Comparison of ENCODE assay signal across 21 cellular contexts in the genomic region with DNA sequence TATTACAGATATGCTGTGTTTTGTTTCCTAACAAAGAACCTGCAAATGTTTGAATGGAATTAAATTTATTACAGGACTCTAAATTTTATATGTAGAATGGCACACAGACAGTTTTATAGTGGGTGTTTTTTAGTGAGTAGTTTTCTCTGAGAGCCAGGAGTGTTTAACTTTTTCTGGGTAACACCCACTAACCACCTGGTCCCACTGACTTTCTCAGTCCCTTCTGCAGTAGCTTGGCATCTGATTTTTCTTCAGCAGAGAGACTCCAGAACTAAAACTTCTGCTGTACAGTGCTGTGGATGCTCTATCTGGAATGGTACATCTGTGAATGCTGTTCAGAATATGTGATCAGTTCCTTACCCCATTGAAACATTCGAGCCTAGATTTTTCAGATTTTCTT. TPM values are rescaled to one million over a fixed set of nuclear protein-coding genes. Genes with fewer than 3 reads are reported as not detected.
DNase-seq lines count a peak whose midpoint lies in the region; ATAC-seq, FAIRE-seq and TF ChIP-seq lines count a peak whose summit lies in the region.
"Had no signal": no experiment of that assay in that cellular context is flagged by ENCODE, and none has a peak within 500 bp of the region (broad histone marks: within the 10 kb centered on the region; RNA-seq: fewer than 3 reads in every experiment).

No MANE protein-coding gene starts in this region.

- CTCF ChIA-PET in GM12878 (lab: Yijun Ruan, JAX): interaction anchor here (1.1 kb wide), 1 partner anchor 144 kb away, joined by 3 read pairs; no protein-coding TSS in a partner anchor

- no peaks in the 10 kb centered on the region for H3K27me3 ChIP-seq in GM12878 (replicated peaks in 1 of 2; ENCODE audit: control insufficient read depth in 2 of 2, insufficient read depth in 2 of 2, low read length in 1 of 2)
- H3K27me3 ChIP-seq: BLaER1 treated with 17β-estradiol and CSF1 and Interleukin-3, amounts not matched to agents 10 nM and 100 nM; SJSA1 had no signal

- POLR2A ChIA-PET in GM12878 (lab: Charles Lee): no interaction called here

- no peaks in the 10 kb centered on the region for H3K9me3 Mint-ChIP-seq in activated T-cell treated with anti-CD3 and anti-CD28 coated beads, Interleukin-2, amount 50 U/mL, for 72 hours
- H3K9me3 Mint-ChIP-seq in stimulated activated naive B cell treated with anti-CD40 and anti-IgM and Interleukin-4, amounts not matched to agents 10 μg/mL and 1 μg/mL and 100 μg/mL, for 72 hours: no peaks in the 10 kb centered on the region
- H3K9me3 Mint-ChIP-seq: HFFc6 had no signal

- H2AFZ ChIP-seq in GM12878 (ENCODE audit: control insufficient read depth, low read depth, low read length): no peak overlapping the region

- peaks cover 97% of the 10 kb centered on the region for H3K79me2 ChIP-seq in GM12878 (ENCODE audit: control insufficient read depth, insufficient read depth, low read length)

- H3K36me3 ChIP-seq in GM12878 (ENCODE audit: control insufficient read depth in 2 of 2, insufficient read depth in 2 of 2, low read length in 1 of 2): peaks cover 0 to 22% of the 10 kb centered on the region in 2 experiments; a peak in 2 of 4 replicates
- H3K36me3 ChIP-seq: thoracic aorta had no signal

- TF ChIP-seq POLR2A in GM12878 (IDR thresholded peaks at IDR 0.05; ENCODE audit: low read depth, low read length): no peak

- H4K20me1 ChIP-seq in GM12878 (ENCODE audit: control insufficient read depth, insufficient read depth): peaks cover 6% of the 10 kb centered on the region

- peaks cover 91% of the 10 kb centered on the region for H3K4me1 Mint-ChIP-seq in activated T-cell treated with anti-CD3 and anti-CD28 coated beads, Interleukin-2, amount 50 U/mL, for 72 hours (ENCODE audit: low read depth)
- H3K4me1 Mint-ChIP-seq in stimulated activated naive B cell treated with anti-CD40 and anti-IgM and Interleukin-4, amounts not matched to agents 10 μg/mL and 1 μg/mL and 100 μg/mL, for 72 hours: peaks cover 44 to 89% of the 10 kb centered on the region in 2 donors

- peak overlapping the region; percentile 94 for H3K27ac Mint-ChIP-seq in activated T-cell treated with anti-CD3 and anti-CD28 coated beads, Interleukin-2, amount 50 U/mL, for 72 hours
- no peak overlapping the region for H3K27ac Mint-ChIP-seq in stimulated activated naive B cell treated with anti-CD40 and anti-IgM and Interleukin-4, amounts not matched to agents 10 μg/mL and 1 μg/mL and 100 μg/mL, for 72 hours
- H3K27ac Mint-ChIP-seq: HFFc6 had no signal

- peaks cover 6 to 32% of the 10 kb centered on the region in 2 donors for H3K36me3 Mint-ChIP-seq in activated T-cell treated with anti-CD3 and anti-CD28 coated beads, Interleukin-2, amount 50 U/mL, for 72 hours (ENCODE audit: insufficient read depth in 2 of 2)
- H3K36me3 Mint-ChIP-seq in stimulated activated naive B cell treated with anti-CD40 and anti-IgM and Interleukin-4, amounts not matched to agents 10 μg/mL and 1 μg/mL and 100 μg/mL, for 72 hours: peaks cover 16 to 30% of the 10 kb centered on the region in 2 donors

- SMC1A ChIA-PET in GM12878 (lab: Charles Lee; ENCODE audit: uncharacterized antibody, unreplicated experiment): interaction anchor here (0.6 to 1.9 kb wide), 4 partner anchors 10 to 68 kb away, joined by 3 to 15 read pairs (median 4); partner anchors contain the start of gene TOMM34

- H3K27me3 Mint-ChIP-seq in activated T-cell treated with anti-CD3 and anti-CD28 coated beads, Interleukin-2, amount 50 U/mL, for 72 hours (ENCODE audit: low read depth): no peaks in the 10 kb centered on the region
- no peaks in the 10 kb centered on the region for H3K27me3 Mint-ChIP-seq in stimulated activated naive B cell treated with anti-CD40 and anti-IgM and Interleukin-4, amounts not matched to agents 10 μg/mL and 1 μg/mL and 100 μg/mL, for 72 hours

- peak overlapping the region; percentile 38 for H3K4me2 ChIP-seq in GM12878 (ENCODE audit: control insufficient read depth, insufficient read depth)

- FAIRE-seq in GM12878 (lab: Jason Lieb, UNC): no peak
- FAIRE-seq: D721Med, GM19239 had no signal

- H3K4me1 ChIP-seq in GM12878 (ENCODE audit: control insufficient read depth, insufficient read depth, low read length): peaks cover 17% of the 10 kb centered on the region

- RAD21 ChIA-PET in GM12878 (lab: Charles Lee; ENCODE audit: unreplicated experiment): no interaction called here

- TF ChIP-seq CTCF in GM12878 (IDR thresholded peaks at IDR 0.05 in 2 of 3, conservative IDR thresholded peaks at IDR 0.05 in 1 of 3; ENCODE audit: control insufficient read depth in 2 of 3, extremely low read depth in 1 of 3, insufficient read depth in 1 of 3, low read depth in 3 of 3, low read length in 3 of 3): no peak

- no peak for DNase-seq in activated T-cell treated with anti-CD3 and anti-CD28 coated beads, Interleukin-2, amount 50 U/mL, for 72 hours
- DNase-seq in activated T-cell treated with anti-CD3 and anti-CD28 coated beads, Interleukin-2, amount 50 U/mL, for 1 hour: no peak
- peak; percentile 46 for DNase-seq in NCI-H69 (lab: John Stamatoyannopoulos, UW)
- no peak for DNase-seq in GM12878 (ENCODE audit: low read depth, low spot score)
- DNase-seq in occipital lobe (lab: John Stamatoyannopoulos, UW): peak; percentile 6
- no peak for DNase-seq in activated effector memory CD4-positive, alpha-beta T cell treated with anti-CD3 and anti-CD28 coated beads, Interleukin-2, amount 50 U/mL, for 16 hours
- DNase-seq in stimulated activated naive B cell treated with anti-CD40 and anti-IgM and Interleukin-4, amounts not matched to agents 10 μg/mL and 1 μg/mL and 100 μg/mL, for 72 hours: no peak
- DNase-seq: activated CD4-positive, alpha-beta T cell treated with anti-CD3 and anti-CD28 coated beads for 48 hours; activated CD8-positive, alpha-beta memory T cell treated with anti-CD3 and anti-CD28 coated beads, Interleukin-2, amount 50 U/mL, for 4 hours; HFFc6; IMR-90; NCI-H1105; NCI-H1930; T-helper 1 cell had no signal

- no TSS peak for BruUV-seq in GM12878 (replicated peaks; lab: Mats Ljungman, UMichigan)

- no peak for ATAC-seq in activated T-cell treated with anti-CD3 and anti-CD28 coated beads, Interleukin-2, amount 50 U/mL, for 72 hours (replicated peaks in 1 of 2)
- ATAC-seq in GM12878: no peak
- no peak for ATAC-seq in GM18520 (IDR thresholded peaks at IDR 0.05; ENCODE audit: unreplicated experiment)
- ATAC-seq in stimulated activated naive B cell treated with anti-CD40 and anti-IgM and Interleukin-4, amounts not matched to agents 10 μg/mL and 1 μg/mL and 100 μg/mL, for 72 hours (replicated peaks): no peak

- no peaks in the 10 kb centered on the region for H3K9me3 ChIP-seq in GM12878 (replicated peaks; ENCODE audit: control insufficient read depth, insufficient read depth, low read length)
- H3K9me3 ChIP-seq: BLaER1 treated with 17β-estradiol and CSF1 and Interleukin-3, amounts not matched to agents 10 nM and 100 nM; SJSA1; thoracic aorta had no signal

- no peak overlapping the region for H3K27ac ChIP-seq in GM12878 (ENCODE audit: control insufficient read depth, insufficient read depth)
- H3K27ac ChIP-seq: epithelial cell of prostate, SJSA1, thoracic aorta had no signal

- 57% methylated on average over 1 of the region's 1 CpG for WGBS in GM12878 (ENCODE audit: insufficient coverage, insufficient replicate concordance, low lambda C conversion rate, missing lambda C conversion rate)

- peak overlapping the region; percentile 2 to 74 for H3K4me3 Mint-ChIP-seq in activated T-cell treated with anti-CD3 and anti-CD28 coated beads, Interleukin-2, amount 50 U/mL, for 72 hours
- no peak overlapping the region for H3K4me3 Mint-ChIP-seq in stimulated activated naive B cell treated with anti-CD40 and anti-IgM and Interleukin-4, amounts not matched to agents 10 μg/mL and 1 μg/mL and 100 μg/mL, for 72 hours
- H3K4me3 Mint-ChIP-seq: HFFc6 had no signal

- in situ Hi-C loops in GM12878 (cut with MboI): no loop called here

- intact Hi-C loops in GM12878 (cut with micrococcal nuclease; ENCODE audit: unreplicated experiment): no loop called here

- no peak overlapping the region for H3K4me3 ChIP-seq in GM12878
- H3K4me3 ChIP-seq: BLaER1 treated with 17β-estradiol and CSF1 and Interleukin-3, amounts not matched to agents 10 nM and 100 nM; SJSA1; thoracic aorta had no signal

- no peak overlapping the region for H3K9ac ChIP-seq in GM12878 (ENCODE audit: control insufficient read depth, insufficient read depth, low read length)

- no peak for TF ChIP-seq EP300 in GM12878 (IDR thresholded peaks at IDR 0.05; ENCODE audit: borderline replicate concordance in 1 of 2, control insufficient read depth in 1 of 2, low read depth in 2 of 2, low read length in 2 of 2)

- TF ChIP-seq RAD21 in GM12878 (IDR thresholded peaks at IDR 0.05; ENCODE audit: insufficient read depth, low read depth, low read length): no peak

RNA-seq across cellular contexts. Expression of gene YWHAB, which starts 6.3 kb away (rescaled TPM):
- 100 to 1,000 TPM; 196 to 198 TPM for total RNA-seq in activated T-cell treated with anti-CD3 and anti-CD28 coated beads, Interleukin-2, amount 50 U/mL, for 72 hours
- 50.2 and 53.0 TPM in 2 replicates for total RNA-seq in GM12878 (2013; cell fraction: nucleolus; rRNA removed)
- 63.5 and 73.2 TPM in 2 replicates for total RNA-seq in GM12878 (2014; rRNA removed)
- 81.9 and 84.6 TPM in 2 replicates for total RNA-seq in GM12878 (2014; rRNA removed; fragmentation: Illumina TruSeq; extraction: Trizol)
- 185 and 195 TPM in 2 replicates for total RNA-seq in GM12878 (2021)
- 74.9 TPM for polyA plus RNA-seq in GM12878 (2011; ENCODE audit: low read depth)
- 99.1 and 111 TPM in 2 replicates for polyA plus RNA-seq in GM12878 (2011; rRNA removed)
- polyA plus RNA-seq in GM12878 (2011; cell fraction: cytosol; rRNA removed): 51.3 and 64.8 TPM in 2 replicates
- 33.8 and 45.5 TPM in 2 replicates for polyA plus RNA-seq in GM12878 (2011; cell fraction: nucleus; rRNA removed)
- polyA plus RNA-seq in GM12878 (2012): 91.9 and 107 TPM in 2 replicates
- polyA plus RNA-seq in GM12878 (2014; fragmentation: Illumina TruSeq; extraction: Trizol): 170 and 195 TPM in 2 replicates
- polyA plus RNA-seq in GM12878 (2014; fragmentation: Nextera tagmentation; extraction: Ambion mirVana): 100 to 1,000 TPM; 136 to 153 TPM
- polyA plus RNA-seq in GM12878 (2014; rRNA removed): 76.9 and 77.5 TPM in 2 replicates
- polyA plus RNA-seq in GM12878 (2016; fragmentation: Nextera tagmentation; extraction: Ambion mirVana): 100 to 1,000 TPM; 307 to 323 TPM
- 38.3 and 45.1 TPM in 2 replicates for polyA minus RNA-seq in GM12878 (2011; rRNA and poly(A)+ RNA removed)
- polyA minus RNA-seq in GM12878 (2011; cell fraction: cytosol; rRNA and poly(A)+ RNA removed): 26.9 and 33.3 TPM in 2 replicates
- polyA minus RNA-seq in GM12878 (2011; cell fraction: nucleus; rRNA and poly(A)+ RNA removed): 16.7 and 24.7 TPM in 2 replicates
- 121 TPM for total RNA-seq in occipital lobe

RNA-seq across cellular contexts. Expression of gene PABPC1L, which starts 18.0 kb away (rescaled TPM):
- 100 to 1,000 TPM; 138 to 162 TPM for total RNA-seq in activated T-cell treated with anti-CD3 and anti-CD28 coated beads, Interleukin-2, amount 50 U/mL, for 72 hours
- 156 and 164 TPM in 2 replicates for total RNA-seq in GM12878 (2013; cell fraction: nucleolus; rRNA removed)
- total RNA-seq in GM12878 (2014; rRNA removed): 9.8 and 14.2 TPM in 2 replicates
- 9.5 and 11.1 TPM in 2 replicates for total RNA-seq in GM12878 (2014; rRNA removed; fragmentation: Illumina TruSeq; extraction: Trizol)
- 29.0 and 35.0 TPM in 2 replicates for total RNA-seq in GM12878 (2021)
- polyA plus RNA-seq in GM12878 (2011; ENCODE audit: low read depth): 26.7 TPM
- polyA plus RNA-seq in GM12878 (2011; rRNA removed): 57.7 and 66.8 TPM in 2 replicates
- polyA plus RNA-seq in GM12878 (2011; cell fraction: cytosol; rRNA removed): 61.4 and 79.4 TPM in 2 replicates
- polyA plus RNA-seq in GM12878 (2011; cell fraction: nucleus; rRNA removed): 337 and 458 TPM in 2 replicates
- 36.5 and 38.1 TPM in 2 replicates for polyA plus RNA-seq in GM12878 (2012)
- polyA plus RNA-seq in GM12878 (2014; fragmentation: Illumina TruSeq; extraction: Trizol): 20.8 and 31.7 TPM in 2 replicates
- polyA plus RNA-seq in GM12878 (2014; fragmentation: Nextera tagmentation; extraction: Ambion mirVana): 1 to 10 TPM; 6.1 to 7.1 TPM
- 60.8 and 69.2 TPM in 2 replicates for polyA plus RNA-seq in GM12878 (2014; rRNA removed)
- 1 to 10 TPM; 7.8 to 8.6 TPM for polyA plus RNA-seq in GM12878 (2016; fragmentation: Nextera tagmentation; extraction: Ambion mirVana)
- 14.6 and 22.4 TPM in 2 replicates for polyA minus RNA-seq in GM12878 (2011; rRNA and poly(A)+ RNA removed)
- polyA minus RNA-seq in GM12878 (2011; cell fraction: cytosol; rRNA and poly(A)+ RNA removed): 5.7 and 7.5 TPM in 2 replicates
- polyA minus RNA-seq in GM12878 (2011; cell fraction: nucleus; rRNA and poly(A)+ RNA removed): 28.2 and 46.6 TPM in 2 replicates
- 4.4 TPM for total RNA-seq in occipital lobe

Comparison
In these comparisons a context has a peak if more than half of its experiments do, and no peak if none do; other contexts are left out.
1. DNase-seq: peak in NCI-H69 (single experiment) and occipital lobe (single experiment); none in activated T-cell treated with anti-CD3 and anti-CD28 coated beads, Interleukin-2, amount 50 U/mL, for 72 hours (0 of 2), activated T-cell treated with anti-CD3 and anti-CD28 coated beads, Interleukin-2, amount 50 U/mL, for 1 hour (single experiment), GM12878 (single experiment), activated effector memory CD4-positive, alpha-beta T cell treated with anti-CD3 and anti-CD28 coated beads, Interleukin-2, amount 50 U/mL, for 16 hours (single experiment) and stimulated activated naive B cell treated with anti-CD40 and anti-IgM and Interleukin-4, amounts not matched to agents 10 μg/mL and 1 μg/mL and 100 μg/mL, for 72 hours (single experiment).
2. H3K4me3 Mint-ChIP-seq: peak in activated T-cell treated with anti-CD3 and anti-CD28 coated beads, Interleukin-2, amount 50 U/mL, for 72 hours (2 of 2); none in stimulated activated naive B cell treated with anti-CD40 and anti-IgM and Interleukin-4, amounts not matched to agents 10 μg/mL and 1 μg/mL and 100 μg/mL, for 72 hours (0 of 2).